8 cellular contexts compared by ENCODE assay signal in genomic region chr1:11924334-11925195, GRCh38. TPM values are rescaled to one million over a fixed set of nuclear protein-coding genes. Genes with fewer than 3 reads are reported as not detected.
A peak's percentile ranks its signal among the peaks of the same experiment; 100 is the strongest.
DNase-seq lines count a peak whose midpoint lies in the region; ATAC-seq and TF ChIP-seq lines count a peak whose summit lies in the region.

No MANE protein-coding gene starts in this region.

- 43 to 55% methylated on average over 15 to 16 of the region's 16 CpGs for WGBS in lower leg skin, 2 donors

- peaks cover 36% of the 10 kb centered on the region for H3K4me1 Mint-ChIP-seq in activated naive CD4-positive, alpha-beta T cell treated with anti-CD3 and anti-CD28 coated beads for 36 hours (ENCODE audit: low read depth)
- H3K4me1 Mint-ChIP-seq in activated naive CD4-positive, alpha-beta T cell treated with anti-CD3 and anti-CD28 coated beads, Interleukin-2, amount 50 U/mL, for 24 hours = peaks cover 48% of the 10 kb centered on the region
- peaks cover 24% of the 10 kb centered on the region for H3K4me1 Mint-ChIP-seq in type B pancreatic cell (ENCODE audit: unreplicated experiment)

- no peak for ATAC-seq in GM19395 (IDR thresholded peaks at IDR 0.05; ENCODE audit: unreplicated experiment)
- ATAC-seq in HG02852 (IDR thresholded peaks at IDR 0.05; ENCODE audit: unreplicated experiment) = no peak

- TF ChIP-seq CTCF in lower leg skin (IDR thresholded peaks at IDR 0.05) (no peak), type B pancreatic cell (conservative IDR thresholded peaks at IDR 0.05) (no peak)

- intact Hi-C loops in activated naive CD4-positive, alpha-beta T cell treated with anti-CD3 and anti-CD28 coated beads for 36 hours (cut with micrococcal nuclease) = no loop called here
- intact Hi-C loops in lower leg skin (cut with DNase I; ENCODE audit: low total_unique reads) = no loop called here

- H3K27ac Mint-ChIP-seq in activated naive CD4-positive, alpha-beta T cell treated with anti-CD3 and anti-CD28 coated beads for 36 hours = peak overlapping the region; percentile 68
- H3K27ac Mint-ChIP-seq in activated naive CD4-positive, alpha-beta T cell treated with anti-CD3 and anti-CD28 coated beads, Interleukin-2, amount 50 U/mL, for 24 hours = peak overlapping the region; percentile 33
- peak overlapping the region; percentile 15 for H3K27ac Mint-ChIP-seq in type B pancreatic cell

- H3K9me3 Mint-ChIP-seq in activated naive CD4-positive, alpha-beta T cell treated with anti-CD3 and anti-CD28 coated beads for 36 hours = no peaks in the 10 kb centered on the region
- no peaks in the 10 kb centered on the region for H3K9me3 Mint-ChIP-seq in activated naive CD4-positive, alpha-beta T cell treated with anti-CD3 and anti-CD28 coated beads, Interleukin-2, amount 50 U/mL, for 24 hours
- H3K9me3 Mint-ChIP-seq in type B pancreatic cell = no peaks in the 10 kb centered on the region

- H3K4me3 Mint-ChIP-seq in activated naive CD4-positive, alpha-beta T cell treated with anti-CD3 and anti-CD28 coated beads for 36 hours = peak overlapping the region; percentile 75
- peak overlapping the region; percentile 88 for H3K4me3 Mint-ChIP-seq in activated naive CD4-positive, alpha-beta T cell treated with anti-CD3 and anti-CD28 coated beads, Interleukin-2, amount 50 U/mL, for 24 hours
- H3K4me3 Mint-ChIP-seq in type B pancreatic cell = peak overlapping the region; percentile 82

- H3K36me3 Mint-ChIP-seq in activated naive CD4-positive, alpha-beta T cell treated with anti-CD3 and anti-CD28 coated beads for 36 hours (ENCODE audit: low read depth) = peaks cover 20% of the 10 kb centered on the region
- peaks cover 8% of the 10 kb centered on the region for H3K36me3 Mint-ChIP-seq in activated naive CD4-positive, alpha-beta T cell treated with anti-CD3 and anti-CD28 coated beads, Interleukin-2, amount 50 U/mL, for 24 hours
- H3K36me3 Mint-ChIP-seq in type B pancreatic cell = peaks cover 9% of the 10 kb centered on the region

- CTCF ChIA-PET in activated naive CD4-positive, alpha-beta T cell treated with anti-CD3 and anti-CD28 coated beads for 36 hours (lab: Charles Lee) = interaction anchor here (0.7 kb wide), 1 partner anchor 17 kb away, joined by 3 read pairs; no protein-coding TSS in a partner anchor

- no peaks in the 10 kb centered on the region for H3K27me3 Mint-ChIP-seq in activated naive CD4-positive, alpha-beta T cell treated with anti-CD3 and anti-CD28 coated beads for 36 hours (ENCODE audit: low read depth)
- H3K27me3 Mint-ChIP-seq in activated naive CD4-positive, alpha-beta T cell treated with anti-CD3 and anti-CD28 coated beads, Interleukin-2, amount 50 U/mL, for 24 hours = no peaks in the 10 kb centered on the region
- no peaks in the 10 kb centered on the region for H3K27me3 Mint-ChIP-seq in type B pancreatic cell

- DNase-seq in activated naive CD4-positive, alpha-beta T cell treated with anti-CD3 and anti-CD28 coated beads for 36 hours = no peak
- DNase-seq in activated naive CD4-positive, alpha-beta T cell (lab: John Stamatoyannopoulos, UW) = no peak
- DNase-seq in lower leg skin (ENCODE audit: low spot score in 2 of 2) = no peak
- DNase-seq in type B pancreatic cell (ENCODE audit: extremely low spot score, unreplicated experiment) = no peak
- no peak for DNase-seq in NCI-H2029 (lab: John Stamatoyannopoulos, UW)

- TF ChIP-seq POLR2A in lower leg skin (IDR thresholded peaks at IDR 0.05) = no peak

- H3K4me3 ChIP-seq in lower leg skin (ENCODE audit: low read depth, poor library complexity, severe bottlenecking) = peak overlapping the region; percentile 65

RNA-seq across cellular contexts. Expression of gene KIAA2013, which starts 1.7 kb away (rescaled TPM):
- total RNA-seq in activated naive CD4-positive, alpha-beta T cell treated with anti-CD3 and anti-CD28 coated beads for 36 hours = 10 to 100 TPM; 16.0 to 17.7 TPM
- total RNA-seq in lower leg skin (100 to 1,000 TPM in 3 of 4 donors, 10 to 100 TPM in 1; 93.7 to 115 (median 103) TPM), type B pancreatic cell (ENCODE audit: low replicate concordance) (39.5 and 50.3 TPM in 2 replicates)

RNA-seq across cellular contexts. Expression of gene PLOD1, which starts 10.0 kb away (rescaled TPM):
- 1 to 10 TPM; 6.7 to 9.0 TPM for total RNA-seq in activated naive CD4-positive, alpha-beta T cell treated with anti-CD3 and anti-CD28 coated beads for 36 hours
- total RNA-seq in lower leg skin (10 to 100 TPM; 26.5 to 54.0 (median 41.3) TPM), type B pancreatic cell (ENCODE audit: low replicate concordance) (81.8 and 110 TPM in 2 replicates)

RNA-seq across cellular contexts. Expression of gene MFN2, which starts 55.7 kb away (rescaled TPM):
- 10 to 100 TPM; 47.4 to 52.3 TPM for total RNA-seq in activated naive CD4-positive, alpha-beta T cell treated with anti-CD3 and anti-CD28 coated beads for 36 hours
- total RNA-seq in lower leg skin (100 to 1,000 TPM; 104 to 125 (median 111) TPM), type B pancreatic cell (ENCODE audit: low replicate concordance) (71.4 and 72.3 TPM in 2 replicates)

Comparison
In these comparisons a context has a peak if more than half of its experiments do, and no peak if none do; other contexts are left out.
1. H3K27ac Mint-ChIP-seq: peak in every context shown above with its lines; median percentile 68 in activated naive CD4-positive, alpha-beta T cell treated with anti-CD3 and anti-CD28 coated beads for 36 hours; 33 in activated naive CD4-positive, alpha-beta T cell treated with anti-CD3 and anti-CD28 coated beads, Interleukin-2, amount 50 U/mL, for 24 hours; 15 in type B pancreatic cell.